Comparison of ENCODE assay signal across 1 cellular context in genomic region chr11:1013628-1013935, GRCh38.
TF ChIP-seq lines count a peak whose summit lies in the region.

No MANE protein-coding gene starts in this region.

TF ChIP-seq in GM23338, 12 proteins besides CTCF, POLR2A, EP300 and RAD21 (continued from another document):
- TF ChIP-seq STAT1 (IDR thresholded peaks at IDR 0.05; ENCODE audit: unreplicated experiment) (no peak), NANOG (IDR thresholded peaks at IDR 0.05; ENCODE audit: borderline replicate concordance) (no peak), JUNB (IDR thresholded peaks at IDR 0.05; ENCODE audit: unreplicated experiment) (no peak), POLR2AphosphoS5 (IDR thresholded peaks at IDR 0.05; ENCODE audit: low read depth) (no peak), CREB1 (CRISPR knock-in tag; IDR thresholded peaks at IDR 0.05; ENCODE audit: low read depth) (no peak), EZH2 (IDR thresholded peaks at IDR 0.05; ENCODE audit: low read depth, unreplicated experiment) (no peak)
- TF ChIP-seq, protein P1, sequence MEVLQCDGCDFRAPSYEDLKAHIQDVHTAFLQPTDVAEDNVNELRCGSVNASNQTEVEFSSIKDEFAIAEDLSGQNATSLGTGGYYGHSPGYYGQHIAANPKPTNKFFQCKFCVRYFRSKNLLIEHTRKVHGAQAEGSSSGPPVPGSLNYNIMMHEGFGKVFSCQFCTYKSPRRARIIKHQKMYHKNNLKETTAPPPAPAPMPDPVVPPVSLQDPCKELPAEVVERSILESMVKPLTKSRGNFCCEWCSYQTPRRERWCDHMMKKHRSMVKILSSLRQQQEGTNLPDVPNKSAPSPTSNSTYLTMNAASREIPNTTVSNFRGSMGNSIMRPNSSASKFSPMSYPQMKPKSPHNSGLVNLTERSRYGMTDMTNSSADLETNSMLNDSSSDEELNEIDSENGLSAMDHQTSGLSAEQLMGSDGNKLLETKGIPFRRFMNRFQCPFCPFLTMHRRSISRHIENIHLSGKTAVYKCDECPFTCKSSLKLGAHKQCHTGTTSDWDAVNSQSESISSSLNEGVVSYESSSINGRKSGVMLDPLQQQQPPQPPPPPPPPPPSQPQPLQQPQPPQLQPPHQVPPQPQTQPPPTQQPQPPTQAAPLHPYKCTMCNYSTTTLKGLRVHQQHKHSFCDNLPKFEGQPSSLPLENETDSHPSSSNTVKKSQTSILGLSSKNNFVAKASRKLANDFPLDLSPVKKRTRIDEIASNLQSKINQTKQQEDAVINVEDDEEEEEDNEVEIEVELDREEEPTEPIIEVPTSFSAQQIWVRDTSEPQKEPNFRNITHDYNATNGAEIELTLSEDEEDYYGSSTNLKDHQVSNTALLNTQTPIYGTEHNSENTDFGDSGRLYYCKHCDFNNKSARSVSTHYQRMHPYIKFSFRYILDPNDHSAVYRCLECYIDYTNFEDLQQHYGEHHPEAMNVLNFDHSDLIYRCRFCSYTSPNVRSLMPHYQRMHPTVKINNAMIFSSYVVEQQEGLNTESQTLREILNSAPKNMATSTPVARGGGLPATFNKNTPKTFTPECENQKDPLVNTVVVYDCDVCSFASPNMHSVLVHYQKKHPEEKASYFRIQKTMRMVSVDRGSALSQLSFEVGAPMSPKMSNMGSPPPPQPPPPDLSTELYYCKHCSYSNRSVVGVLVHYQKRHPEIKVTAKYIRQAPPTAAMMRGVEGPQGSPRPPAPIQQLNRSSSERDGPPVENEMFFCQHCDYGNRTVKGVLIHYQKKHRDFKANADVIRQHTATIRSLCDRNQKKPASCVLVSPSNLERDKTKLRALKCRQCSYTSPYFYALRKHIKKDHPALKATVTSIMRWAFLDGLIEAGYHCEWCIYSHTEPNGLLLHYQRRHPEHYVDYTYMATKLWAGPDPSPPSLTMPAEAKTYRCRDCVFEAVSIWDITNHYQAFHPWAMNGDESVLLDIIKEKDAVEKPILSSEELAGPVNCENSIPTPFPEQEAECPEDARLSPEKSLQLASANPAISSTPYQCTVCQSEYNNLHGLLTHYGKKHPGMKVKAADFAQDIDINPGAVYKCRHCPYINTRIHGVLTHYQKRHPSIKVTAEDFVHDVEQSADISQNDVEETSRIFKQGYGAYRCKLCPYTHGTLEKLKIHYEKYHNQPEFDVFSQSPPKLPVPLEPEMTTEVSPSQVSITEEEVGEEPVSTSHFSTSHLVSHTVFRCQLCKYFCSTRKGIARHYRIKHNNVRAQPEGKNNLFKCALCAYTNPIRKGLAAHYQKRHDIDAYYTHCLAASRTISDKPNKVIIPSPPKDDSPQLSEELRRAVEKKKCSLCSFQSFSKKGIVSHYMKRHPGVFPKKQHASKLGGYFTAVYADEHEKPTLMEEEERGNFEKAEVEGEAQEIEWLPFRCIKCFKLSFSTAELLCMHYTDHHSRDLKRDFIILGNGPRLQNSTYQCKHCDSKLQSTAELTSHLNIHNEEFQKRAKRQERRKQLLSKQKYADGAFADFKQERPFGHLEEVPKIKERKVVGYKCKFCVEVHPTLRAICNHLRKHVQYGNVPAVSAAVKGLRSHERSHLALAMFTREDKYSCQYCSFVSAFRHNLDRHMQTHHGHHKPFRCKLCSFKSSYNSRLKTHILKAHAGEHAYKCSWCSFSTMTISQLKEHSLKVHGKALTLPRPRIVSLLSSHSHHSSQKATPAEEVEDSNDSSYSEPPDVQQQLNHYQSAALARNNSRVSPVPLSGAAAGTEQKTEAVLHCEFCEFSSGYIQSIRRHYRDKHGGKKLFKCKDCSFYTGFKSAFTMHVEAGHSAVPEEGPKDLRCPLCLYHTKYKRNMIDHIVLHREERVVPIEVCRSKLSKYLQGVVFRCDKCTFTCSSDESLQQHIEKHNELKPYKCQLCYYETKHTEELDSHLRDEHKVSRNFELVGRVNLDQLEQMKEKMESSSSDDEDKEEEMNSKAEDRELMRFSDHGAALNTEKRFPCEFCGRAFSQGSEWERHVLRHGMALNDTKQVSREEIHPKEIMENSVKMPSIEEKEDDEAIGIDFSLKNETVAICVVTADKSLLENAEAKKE (CRISPR knock-in tag; IDR thresholded peaks at IDR 0.05), result no peak
- TF ChIP-seq, protein P2, sequence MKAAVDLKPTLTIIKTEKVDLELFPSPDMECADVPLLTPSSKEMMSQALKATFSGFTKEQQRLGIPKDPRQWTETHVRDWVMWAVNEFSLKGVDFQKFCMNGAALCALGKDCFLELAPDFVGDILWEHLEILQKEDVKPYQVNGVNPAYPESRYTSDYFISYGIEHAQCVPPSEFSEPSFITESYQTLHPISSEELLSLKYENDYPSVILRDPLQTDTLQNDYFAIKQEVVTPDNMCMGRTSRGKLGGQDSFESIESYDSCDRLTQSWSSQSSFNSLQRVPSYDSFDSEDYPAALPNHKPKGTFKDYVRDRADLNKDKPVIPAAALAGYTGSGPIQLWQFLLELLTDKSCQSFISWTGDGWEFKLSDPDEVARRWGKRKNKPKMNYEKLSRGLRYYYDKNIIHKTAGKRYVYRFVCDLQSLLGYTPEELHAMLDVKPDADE (IDR thresholded peaks at IDR 0.05), result no peak
